ENCODE assay signal across 17 cellular contexts in the genomic region with DNA sequence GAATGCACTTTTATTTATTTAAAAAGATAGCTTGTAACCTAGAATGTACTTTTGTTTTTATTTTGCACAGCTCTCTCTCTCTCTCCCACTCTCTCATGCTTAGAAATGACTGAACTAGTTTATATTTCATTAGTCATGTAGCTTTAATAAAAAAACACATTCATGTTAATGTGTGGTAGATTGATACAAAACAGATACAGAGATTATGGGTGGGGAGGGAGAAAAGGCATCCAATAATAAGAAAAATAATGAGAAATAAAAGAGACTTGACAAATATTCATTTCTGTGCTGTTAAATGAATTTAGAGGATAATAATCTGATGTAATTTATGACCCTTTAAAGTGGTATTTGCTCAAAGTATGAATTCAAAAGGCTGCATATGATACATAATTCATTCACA.
DNase-seq lines count a peak whose midpoint lies in the region; ATAC-seq, FAIRE-seq and TF ChIP-seq lines count a peak whose summit lies in the region.
"Had no signal": no experiment of that assay in that cellular context is flagged by ENCODE, and none has a peak within 500 bp of the region (broad histone marks: within the 10 kb centered on the region; RNA-seq: fewer than 3 reads in every experiment).

No MANE protein-coding gene starts in this region.

- TF ChIP-seq RAD21 in SK-N-SH (IDR thresholded peaks at IDR 0.05; ENCODE audit: low read length) = no peak

- H4K20me1 ChIP-seq in SK-N-SH (ENCODE audit: insufficient read depth) = no peaks in the 10 kb centered on the region

- H3K4me3 ChIP-seq in SK-N-SH (ENCODE audit: low read depth in 2 of 2, low read length in 1 of 2) = no peak overlapping the region
- H3K4me3 ChIP-seq in esophagus squamous epithelium = no peak overlapping the region
- H3K4me3 ChIP-seq: GM23248 had no signal

- H3K9me3 ChIP-seq in SK-N-SH = no peaks in the 10 kb centered on the region
- H3K9me3 ChIP-seq in esophagus squamous epithelium = no peaks in the 10 kb centered on the region
- H3K9me3 ChIP-seq: Caco-2 had no signal

- H2AFZ ChIP-seq in SK-N-SH (ENCODE audit: low read depth) = no peak overlapping the region
- H2AFZ ChIP-seq: GM23248 had no signal

- H3K36me3 Mint-ChIP-seq in nephron (ENCODE audit: low read depth) = peaks cover 11% of the 10 kb centered on the region

- CTCF ChIA-PET in SK-N-SH (lab: Yijun Ruan, JAX) = no interaction called here

- H3F3A ChIP-seq in SK-N-SH (replicated peaks; ENCODE audit: insufficient read depth) = no peaks in the 10 kb centered on the region

- H3K4me3 Mint-ChIP-seq in nephron = no peak overlapping the region
- H3K4me3 Mint-ChIP-seq: CD8-positive, alpha-beta T cell had no signal

- POLR2A ChIA-PET in SK-N-SH (lab: Yijun Ruan, JAX) = no interaction called here

- H3K4me2 ChIP-seq in SK-N-SH = no peak overlapping the region

- no peak for ATAC-seq in HG03139 (IDR thresholded peaks at IDR 0.05; ENCODE audit: unreplicated experiment)
- ATAC-seq: CD8-positive, alpha-beta T cell had no signal

- H3K79me2 ChIP-seq in SK-N-SH (ENCODE audit: insufficient read depth) = no peaks in the 10 kb centered on the region

- H3K4me1 ChIP-seq in SK-N-SH (ENCODE audit: control insufficient read depth in 1 of 2, insufficient read depth in 2 of 2, low read depth in 1 of 2, low read length in 1 of 2) = peaks cover 4 to 6% of the 10 kb centered on the region in 2 experiments; a peak in 3 of 4 replicates
- H3K4me1 ChIP-seq in esophagus squamous epithelium = no peaks in the 10 kb centered on the region
- H3K4me1 ChIP-seq: Caco-2 had no signal

- no peak for TF ChIP-seq POLR2A in esophagus squamous epithelium (IDR thresholded peaks at IDR 0.05)

- peak in 1 of 2 experiments; percentile 55; a peak in 2 of 4 replicates for TF ChIP-seq EP300 in SK-N-SH (IDR thresholded peaks at IDR 0.05; ENCODE audit: borderline replicate concordance in 1 of 2, low read depth in 1 of 2, low read length in 1 of 2)

- H3K9me3 Mint-ChIP-seq in nephron = no peaks in the 10 kb centered on the region
- H3K9me3 Mint-ChIP-seq: CD8-positive, alpha-beta T cell had no signal

- no peak overlapping the region for H3K9ac ChIP-seq in SK-N-SH
- H3K9ac ChIP-seq: GM23248 had no signal

- H3K27me3 Mint-ChIP-seq in nephron (ENCODE audit: low read depth) = no peaks in the 10 kb centered on the region

- peak overlapping the region in 2 of 3 experiments; percentile 6 to 64 for H3K27ac Mint-ChIP-seq in nephron
- H3K27ac Mint-ChIP-seq: CD8-positive, alpha-beta T cell had no signal

- H3K27ac ChIP-seq in SK-N-SH (ENCODE audit: low read depth in 2 of 2, low read length in 1 of 2) = peak overlapping the region; percentile 4 to 35; a peak in 1 of 4 replicates
- H3K27ac ChIP-seq in esophagus squamous epithelium = no peak overlapping the region
- H3K27ac ChIP-seq: GM23248 had no signal

- intact Hi-C loops in esophagus squamous epithelium (cut with DNase I) = no loop called here

- H3K36me3 ChIP-seq in SK-N-SH (replicated peaks in 1 of 2; ENCODE audit: control insufficient read depth in 1 of 2, insufficient read depth in 2 of 2, low read length in 1 of 2) (no peaks in the 10 kb centered on the region), esophagus squamous epithelium (peaks cover 0 to 18% (median 0%) of the 10 kb centered on the region in 3 donors)

- peaks cover 27% of the 10 kb centered on the region for H3K4me1 Mint-ChIP-seq in nephron

- TF ChIP-seq CTCF in SK-N-SH (IDR thresholded peaks at IDR 0.05) = no peak
- TF ChIP-seq CTCF in nephron (IDR thresholded peaks at IDR 0.05; ENCODE audit: unreplicated experiment in 3 of 3) = no peak
- TF ChIP-seq CTCF in esophagus squamous epithelium (IDR thresholded peaks at IDR 0.05) = no peak

- H3K9me2 ChIP-seq in SK-N-SH = no peaks in the 10 kb centered on the region

- FAIRE-seq in endometrium (lab: Jason Lieb, UNC) = peak; percentile 96
- FAIRE-seq: G401.6, GM12892, H1 had no signal

- H3K27me3 ChIP-seq in SK-N-SH (ENCODE audit: insufficient read depth) = no peaks in the 10 kb centered on the region
- H3K27me3 ChIP-seq in esophagus squamous epithelium = no peaks in the 10 kb centered on the region

- DNase-seq in SK-N-SH (peak; percentile 4), esophagus squamous epithelium (lab: John Stamatoyannopoulos, UW) (no peak)
- no peak for DNase-seq in stimulated activated CD4-positive, alpha-beta T cell treated with anti-CD3 and anti-CD28 coated beads, Interleukin-2, amount 100 ng/mL, for 48 hours
- DNase-seq: C1 segment of cervical spinal cord; Caco-2; CD8-positive, alpha-beta T cell; DMS153; DND-41; GM23248; H7; HCEC 1CT had no signal

TF ChIP-seq in SK-N-SH, 30 proteins besides CTCF, POLR2A, EP300 and RAD21:
- TF ChIP-seq, protein P1, sequence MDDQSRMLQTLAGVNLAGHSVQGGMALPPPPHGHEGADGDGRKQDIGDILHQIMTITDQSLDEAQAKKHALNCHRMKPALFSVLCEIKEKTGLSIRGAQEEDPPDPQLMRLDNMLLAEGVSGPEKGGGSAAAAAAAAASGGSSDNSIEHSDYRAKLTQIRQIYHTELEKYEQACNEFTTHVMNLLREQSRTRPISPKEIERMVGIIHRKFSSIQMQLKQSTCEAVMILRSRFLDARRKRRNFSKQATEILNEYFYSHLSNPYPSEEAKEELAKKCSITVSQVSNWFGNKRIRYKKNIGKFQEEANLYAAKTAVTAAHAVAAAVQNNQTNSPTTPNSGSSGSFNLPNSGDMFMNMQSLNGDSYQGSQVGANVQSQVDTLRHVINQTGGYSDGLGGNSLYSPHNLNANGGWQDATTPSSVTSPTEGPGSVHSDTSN (IDR thresholded peaks at IDR 0.05) = peak; percentile 30; the same call in 1 of the 2 replicates
- TF ChIP-seq TEAD4 (IDR thresholded peaks at IDR 0.05; ENCODE audit: borderline replicate concordance, insufficient read depth) (no peak), TCF12 (IDR thresholded peaks at IDR 0.05) (peak; percentile 62), GABPA (IDR thresholded peaks at IDR 0.05; ENCODE audit: low read depth) (no peak), GATA2 (CRISPR knock-in tag; IDR thresholded peaks at IDR 0.05) (no peak), MXI1 (IDR thresholded peaks at IDR 0.05; ENCODE audit: low read depth, low read length) (no peak)

Comparison
In these comparisons a context has a peak if more than half of its experiments do, and no peak if none do; other contexts are left out.
1. H3K27ac ChIP-seq: peak in SK-N-SH (2 of 2); none in esophagus squamous epithelium (0 of 4).